10 cellular contexts compared by ENCODE assay signal in genomic region chrX:96182366-96182765, GRCh38.
DNase-seq lines count a peak whose midpoint lies in the region; ATAC-seq and TF ChIP-seq lines count a peak whose summit lies in the region.
"Had no signal": no experiment of that assay in that cellular context is flagged by ENCODE, and none has a peak within 500 bp of the region (broad histone marks: within the 10 kb centered on the region; RNA-seq: fewer than 3 reads in every experiment).

No MANE protein-coding gene starts in this region.

- in situ Hi-C loops in astrocyte of the cerebellum (cut with HindIII; ENCODE audit: low sequenced_read_pairs), result no loop called here

- TF ChIP-seq CTCF in GM06990 (IDR thresholded peaks at IDR 0.05; ENCODE audit: insufficient read depth, low read length, poor library complexity, severe bottlenecking) (peak; percentile 24), astrocyte of the cerebellum (IDR thresholded peaks at IDR 0.05; ENCODE audit: low read depth, low read length, missing control alignments) (peak; percentile 42), GM20000 (IDR thresholded peaks at IDR 0.05; ENCODE audit: extremely low read depth, missing control alignments) (no peak)

- no peak for DNase-seq in GM06990 (ENCODE audit: extremely low read depth, insufficient read length)
- DNase-seq in astrocyte of the cerebellum (ENCODE audit: low read depth), result no peak
- peak; percentile 2 for DNase-seq in medulla oblongata (ENCODE audit: extremely low spot score)
- DNase-seq in GM20000 (ENCODE audit: low spot score), result no peak
- DNase-seq in NCI-H128 (lab: John Stamatoyannopoulos, UW; ENCODE audit: unreplicated experiment), result no peak
- DNase-seq in putamen (ENCODE audit: low spot score), result no peak
- DNase-seq: activated B cell treated with CpG ODN at 0.5 μM for 24 hours; stimulated activated naive CD4-positive, alpha-beta T cell had no signal

- H3K27me3 ChIP-seq in GM06990 (replicated peaks; ENCODE audit: control insufficient read depth, insufficient read depth, low read length), result no peaks in the 10 kb centered on the region

- peak; percentile 69 for TF ChIP-seq RAD21 in Ishikawa (IDR thresholded peaks at IDR 0.05; ENCODE audit: low read depth)

- no peaks in the 10 kb centered on the region for H3K36me3 ChIP-seq in GM06990 (ENCODE audit: control insufficient read depth, insufficient read depth, low read length)

- H3K4me3 ChIP-seq in GM06990 (replicated peaks; ENCODE audit: low read depth, low read length) (no peak overlapping the region), astrocyte of the cerebellum (ENCODE audit: low read depth, low read length) (no peak overlapping the region)

- ATAC-seq in GM19455 (IDR thresholded peaks at IDR 0.05; ENCODE audit: unreplicated experiment), result no peak

- no peak for TF ChIP-seq EP300 in Ishikawa (IDR thresholded peaks at IDR 0.05; ENCODE audit: borderline replicate concordance)

TF ChIP-seq in Ishikawa, 13 proteins besides CTCF, POLR2A, EP300 and RAD21:
- TF ChIP-seq TEAD4 (IDR thresholded peaks at IDR 0.05) (no peak), ZBTB7A (IDR thresholded peaks at IDR 0.05; ENCODE audit: low read depth) (no peak), FOXM1 (IDR thresholded peaks at IDR 0.05; ENCODE audit: borderline replicate concordance, low read depth) (no peak), REST (IDR thresholded peaks at IDR 0.05; ENCODE audit: low read depth) (no peak), CREB1 (IDR thresholded peaks at IDR 0.05; ENCODE audit: low read depth) (no peak), CEBPB (IDR thresholded peaks at IDR 0.05) (no peak), TCF12 (IDR thresholded peaks at IDR 0.05; ENCODE audit: low read depth) (no peak), TAF1 (IDR thresholded peaks at IDR 0.05; ENCODE audit: low read depth) (no peak), EGR1 (IDR thresholded peaks at IDR 0.05) (no peak), NFIC (IDR thresholded peaks at IDR 0.05) (no peak), YY1 (IDR thresholded peaks at IDR 0.05; ENCODE audit: low read depth) (no peak)
- TF ChIP-seq, protein P1, sequence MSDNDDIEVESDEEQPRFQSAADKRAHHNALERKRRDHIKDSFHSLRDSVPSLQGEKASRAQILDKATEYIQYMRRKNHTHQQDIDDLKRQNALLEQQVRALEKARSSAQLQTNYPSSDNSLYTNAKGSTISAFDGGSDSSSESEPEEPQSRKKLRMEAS (IDR thresholded peaks at IDR 0.05), result no peak
- TF ChIP-seq, protein P2, sequence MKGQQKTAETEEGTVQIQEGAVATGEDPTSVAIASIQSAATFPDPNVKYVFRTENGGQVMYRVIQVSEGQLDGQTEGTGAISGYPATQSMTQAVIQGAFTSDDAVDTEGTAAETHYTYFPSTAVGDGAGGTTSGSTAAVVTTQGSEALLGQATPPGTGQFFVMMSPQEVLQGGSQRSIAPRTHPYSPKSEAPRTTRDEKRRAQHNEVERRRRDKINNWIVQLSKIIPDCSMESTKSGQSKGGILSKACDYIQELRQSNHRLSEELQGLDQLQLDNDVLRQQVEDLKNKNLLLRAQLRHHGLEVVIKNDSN (IDR thresholded peaks at IDR 0.05), result no peak
